17 cellular contexts compared by ENCODE assay signal in the genomic region with DNA sequence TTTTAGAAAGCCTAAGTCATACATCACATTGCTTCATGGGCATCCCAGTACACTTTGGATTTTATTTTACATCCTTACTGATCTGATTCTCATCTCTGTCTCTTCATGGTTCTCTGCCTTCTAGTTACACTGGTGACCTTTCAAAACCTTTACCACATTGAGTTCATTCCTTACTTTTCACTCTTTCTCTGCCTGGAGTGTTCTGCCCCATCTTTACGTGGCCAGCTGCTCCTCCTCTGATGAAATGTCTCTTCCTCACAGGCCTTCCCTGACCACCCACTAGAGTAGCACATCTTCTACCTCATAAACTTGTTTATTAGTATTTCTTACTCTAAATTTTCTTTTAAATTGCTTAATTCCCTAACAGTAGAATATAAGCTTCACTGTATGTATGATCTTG. TPM values are rescaled to one million over a fixed set of nuclear protein-coding genes. Genes with fewer than 3 reads are reported as not detected.
A peak's percentile ranks its signal among the peaks of the same experiment; 100 is the strongest.
DNase-seq lines count a peak whose midpoint lies in the region; ATAC-seq and TF ChIP-seq lines count a peak whose summit lies in the region.
"Had no signal": no experiment of that assay in that cellular context is flagged by ENCODE, and none has a peak within 500 bp of the region (broad histone marks: within the 10 kb centered on the region; RNA-seq: fewer than 3 reads in every experiment).

No MANE protein-coding gene starts in this region.

- no peaks in the 10 kb centered on the region for H3K9me3 Mint-ChIP-seq in activated CD4-positive, alpha-beta T cell treated with anti-CD3 and anti-CD28 coated beads for 36 hours (ENCODE audit: low read depth)
- H3K9me3 Mint-ChIP-seq in HFFc6 (no peaks in the 10 kb centered on the region), osteocyte (ENCODE audit: unreplicated experiment) (no peaks in the 10 kb centered on the region)
- no peaks in the 10 kb centered on the region for H3K9me3 Mint-ChIP-seq in central memory CD8-positive, alpha-beta T cell

- no peaks in the 10 kb centered on the region for H3K27me3 Mint-ChIP-seq in activated CD4-positive, alpha-beta T cell treated with anti-CD3 and anti-CD28 coated beads for 36 hours
- H3K27me3 Mint-ChIP-seq in HFFc6 (ENCODE audit: insufficient read depth) (no peaks in the 10 kb centered on the region), osteocyte (ENCODE audit: unreplicated experiment) (no peaks in the 10 kb centered on the region)
- H3K27me3 Mint-ChIP-seq in central memory CD8-positive, alpha-beta T cell = no peaks in the 10 kb centered on the region

- no peak overlapping the region for H3K4me3 Mint-ChIP-seq in activated CD4-positive, alpha-beta T cell treated with anti-CD3 and anti-CD28 coated beads for 36 hours
- H3K4me3 Mint-ChIP-seq in HFFc6 (no peak overlapping the region), osteocyte (ENCODE audit: unreplicated experiment) (no peak overlapping the region)
- peak overlapping the region; percentile 8 for H3K4me3 Mint-ChIP-seq in central memory CD8-positive, alpha-beta T cell

- H3K27ac Mint-ChIP-seq in activated CD4-positive, alpha-beta T cell treated with anti-CD3 and anti-CD28 coated beads for 36 hours = peak overlapping the region; percentile 44
- H3K27ac Mint-ChIP-seq in HFFc6 (peak overlapping the region; percentile 31; the same call in 1 of the 2 replicates), osteocyte (ENCODE audit: unreplicated experiment) (peak overlapping the region; percentile 42)
- H3K27ac Mint-ChIP-seq in central memory CD8-positive, alpha-beta T cell (ENCODE audit: low read depth) = peak overlapping the region; percentile 23

- peaks cover 86% of the 10 kb centered on the region for H3K4me1 Mint-ChIP-seq in activated CD4-positive, alpha-beta T cell treated with anti-CD3 and anti-CD28 coated beads for 36 hours
- H3K4me1 Mint-ChIP-seq in HFFc6 (ENCODE audit: low read depth) = peaks cover 84% of the 10 kb centered on the region
- peaks cover 90% of the 10 kb centered on the region for H3K4me1 Mint-ChIP-seq in central memory CD8-positive, alpha-beta T cell
- peaks cover 68% of the 10 kb centered on the region for H3K4me1 Mint-ChIP-seq in osteocyte (ENCODE audit: unreplicated experiment)

- H3K36me3 Mint-ChIP-seq in activated CD4-positive, alpha-beta T cell treated with anti-CD3 and anti-CD28 coated beads for 36 hours (ENCODE audit: low read depth) = peaks cover 21% of the 10 kb centered on the region
- H3K36me3 Mint-ChIP-seq in HFFc6 (ENCODE audit: low read depth) (peaks cover 2% of the 10 kb centered on the region; the same call in 1 of the 2 replicates), osteocyte (ENCODE audit: unreplicated experiment) (peaks cover under 1% of the 10 kb centered on the region)
- H3K36me3 Mint-ChIP-seq in central memory CD8-positive, alpha-beta T cell (ENCODE audit: insufficient read depth) = peaks cover 10% of the 10 kb centered on the region

- CTCF ChIA-PET in activated CD4-positive, alpha-beta T cell treated with anti-CD3 and anti-CD28 coated beads for 36 hours (lab: Charles Lee) = interaction anchor here (0.6 kb wide), 1 partner anchor 156 kb away, joined by 3 read pairs; no protein-coding TSS in a partner anchor

- intact Hi-C loops in activated CD4-positive, alpha-beta T cell treated with anti-CD3 and anti-CD28 coated beads for 36 hours (cut with DNase I, micrococcal nuclease) = no loop called here
- intact Hi-C loops in Right ventricle myocardium superior (cut with DNase I) = no loop called here

- TF ChIP-seq CTCF in HFFc6 (IDR thresholded peaks at IDR 0.05) (no peak), osteocyte (IDR thresholded peaks at IDR 0.05) (no peak)

- DNase-seq in activated CD4-positive, alpha-beta T cell treated with anti-CD3 and anti-CD28 coated beads for 36 hours = no peak
- DNase-seq in activated CD4-positive, alpha-beta T cell treated with anti-CD3 and anti-CD28 coated beads, Interleukin-2, amount 50 U/mL, for 4 hours = no peak
- no peak for DNase-seq in HFFc6
- DNase-seq in central memory CD8-positive, alpha-beta T cell (ENCODE audit: low spot score in 2 of 2) = no peak
- DNase-seq in osteocyte (ENCODE audit: extremely low spot score, unreplicated experiment) = no peak
- DNase-seq in NCI-H748 treated with DMSO at 0.1 percent for 48 hours (lab: John Stamatoyannopoulos, UW) = no peak
- DNase-seq in Right ventricle myocardium superior = no peak
- DNase-seq: Calu3; heart right ventricle; left cardiac atrium; NK-92 treated with Interleukin-12 subunit alpha and Interleukin-12 subunit beta, amount 100 ng/mL, for 24 hours; retina; stimulated activated CD4-positive, alpha-beta T cell treated with anti-CD3 and anti-CD28 coated beads, Interleukin-2, amount 100 ng/mL, for 24 hours; T1000; upper lobe of left lung had no signal

- POLR2A ChIA-PET in activated CD4-positive, alpha-beta T cell treated with anti-CD3 and anti-CD28 coated beads for 36 hours (lab: Charles Lee) = no interaction called here

- ATAC-seq in activated CD4-positive, alpha-beta T cell treated with anti-CD3 and anti-CD28 coated beads for 36 hours = peak; percentile 26
- ATAC-seq in central memory CD8-positive, alpha-beta T cell (replicated peaks; ENCODE audit: extremely low read depth, poor library complexity, severe bottlenecking) = no peak
- no peak; the same call in 1 of the 3 replicates for ATAC-seq in SK-N-SH treated with all-trans-retinoic acid at 6 μM for 48 hours
- no peak for ATAC-seq in Right ventricle myocardium superior (ENCODE audit: poor library complexity)
- ATAC-seq: heart right ventricle, HepG2, left cardiac atrium had no signal

TF ChIP-seq in SK-N-SH treated with all-trans-retinoic acid at 6 μM for 48 hours, 23 proteins besides CTCF, POLR2A, EP300 and RAD21:
- TF ChIP-seq OSR1 (CRISPR knock-in tag; IDR thresholded peaks at IDR 0.05) = no peak
- TF ChIP-seq ZNF8 (CRISPR knock-in tag; IDR thresholded peaks at IDR 0.05) = no peak
TF ChIP-seq in SK-N-SH treated with all-trans-retinoic acid at 6 μM for 48 hours: peak in this region for 0.

RNA-seq across cellular contexts. Expression of gene CTNNB1, which starts 17.7 kb away (rescaled TPM):
- 100 to 1,000 TPM; 114 to 158 TPM for total RNA-seq in activated CD4-positive, alpha-beta T cell treated with anti-CD3 and anti-CD28 coated beads for 36 hours
- total RNA-seq in HFFc6 (2021; fragmentation: NEBNext Ultra II Directional; extraction: Animal tissue kit (Norgen Biotek cat#: 25700)) = 100 to 1,000 TPM; 299 to 330 (median 312) TPM
- total RNA-seq in osteocyte (321 and 339 TPM in 2 replicates), Right ventricle myocardium superior (152 TPM)
